6 cellular contexts compared by ENCODE assay signal in the genomic region with DNA sequence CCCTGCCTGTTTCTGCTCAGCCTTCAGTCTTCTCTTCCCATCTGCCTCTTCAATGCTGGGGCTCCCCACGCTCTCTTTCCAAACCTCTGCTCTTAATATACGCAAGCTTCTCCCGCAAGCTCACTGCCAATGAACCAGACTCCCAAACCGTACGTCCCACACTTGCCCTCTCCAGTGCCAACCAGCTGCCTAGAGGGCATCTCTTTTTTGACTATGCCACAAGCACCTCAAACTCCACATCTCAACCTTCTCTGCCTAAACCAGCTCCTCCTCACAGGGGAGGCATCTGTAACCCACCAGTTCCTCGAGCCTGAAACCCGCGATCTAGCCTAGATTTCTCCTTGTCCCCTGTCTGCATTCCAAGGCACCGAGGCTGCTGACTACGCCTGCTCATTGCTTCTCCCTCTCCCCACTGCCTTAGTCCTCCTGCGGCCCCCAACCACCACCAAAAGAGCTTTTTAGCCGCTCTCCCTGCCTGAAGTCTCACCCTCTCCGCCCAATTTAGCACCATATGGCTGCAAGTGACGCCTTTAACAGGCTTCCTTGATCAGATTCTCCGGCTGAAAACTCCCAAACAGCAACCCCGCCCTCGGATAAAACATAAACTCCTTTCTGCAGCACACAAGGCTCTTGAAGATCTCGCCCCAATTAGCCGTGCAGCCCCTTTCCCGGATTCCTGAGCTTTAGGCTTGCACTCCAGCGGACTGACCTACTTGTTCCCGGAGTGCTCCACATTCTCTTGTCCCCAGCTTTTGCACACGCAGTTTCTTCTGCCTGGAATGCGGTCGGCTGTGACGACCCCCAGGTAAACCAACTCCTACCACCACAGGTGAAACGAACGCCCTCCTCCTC. TPM values are rescaled to one million over a fixed set of nuclear protein-coding genes. Genes with fewer than 3 reads are reported as not detected.
A peak's percentile ranks its signal among the peaks of the same experiment; 100 is the strongest.
DNase-seq lines count a peak whose midpoint lies in the region; ATAC-seq and TF ChIP-seq lines count a peak whose summit lies in the region.

No MANE protein-coding gene starts in this region.

- intact Hi-C loops in activated CD4-positive, alpha-beta memory T cell treated with anti-CD3 and anti-CD28 coated beads for 36 hours (cut with micrococcal nuclease) = loop anchor here (10.0 kb wide), 2 partner anchors 136 to 166 kb away; partner anchors contain the start of genes DCTN5, PALB2 and PLK1

- H4K8ac ChIP-seq in H9 (replicated peaks; ENCODE audit: insufficient read length, low read depth, low read length) = no peak overlapping the region

- H3K4me1 Mint-ChIP-seq in H9 = peaks cover 37 to 39% of the 10 kb centered on the region in 2 experiments
- H3K4me1 Mint-ChIP-seq in activated CD4-positive, alpha-beta memory T cell treated with anti-CD3 and anti-CD28 coated beads for 36 hours (ENCODE audit: low read depth) = peaks cover 58% of the 10 kb centered on the region

- CTCF ChIA-PET in activated CD4-positive, alpha-beta memory T cell treated with anti-CD3 and anti-CD28 coated beads for 36 hours (lab: Charles Lee) = interaction anchor here (0.6 kb wide), 2 partner anchors 9 to 1160 kb away, joined by 3 read pairs; no protein-coding TSS in a partner anchor

- no peak overlapping the region for H2BK120ac ChIP-seq in H9 (ENCODE audit: low read depth, low read length, poor library complexity, severe bottlenecking)

- TF ChIP-seq RAD21 in liver (IDR thresholded peaks at IDR 0.05) = no peak

- H2BK15ac ChIP-seq in H9 (ENCODE audit: low read depth, low read length) = no peak overlapping the region

- H2BK5ac ChIP-seq in H9 (ENCODE audit: insufficient read length, low read length) = no peak overlapping the region

- no peak overlapping the region for H3T11ph ChIP-seq in H9 (ENCODE audit: low read length)

- no peak overlapping the region for H3K23ac ChIP-seq in H9 (ENCODE audit: insufficient read length, low read depth, low read length)

- H2BK12ac ChIP-seq in H9 (ENCODE audit: insufficient read length, low read depth, low read length) = no peak overlapping the region

- H2BK20ac ChIP-seq in H9 (ENCODE audit: low read depth, low read length, poor library complexity, severe bottlenecking) = no peak overlapping the region

- peak overlapping the region; percentile 65 for H3K9ac ChIP-seq in H9 (ENCODE audit: extremely low read depth, insufficient read length, low read length)
- H3K9ac ChIP-seq in liver (ENCODE audit: low read depth in 1 of 2, low read length in 2 of 2) = peak overlapping the region; percentile 43 to 81

- TF ChIP-seq CTCF in H9 (conservative IDR thresholded peaks at IDR 0.05) (no peak), liver (IDR thresholded peaks at IDR 0.05; ENCODE audit: low read depth, low read length, missing input control) (no peak)

- peaks cover 15% of the 10 kb centered on the region for H3K79me1 ChIP-seq in H9 (ENCODE audit: insufficient read depth, low read depth, low read length, poor library complexity, severe bottlenecking)

- no peaks in the 10 kb centered on the region for H3K9me3 ChIP-seq in H9 (ENCODE audit: control insufficient read depth, low read depth, low read length)
- no peaks in the 10 kb centered on the region for H3K9me3 ChIP-seq in liver (ENCODE audit: control insufficient read depth in 4 of 4, low read length in 3 of 4)

- H3K27ac Mint-ChIP-seq in H9 = peak overlapping the region; percentile 29 to 75 (median 63)
- H3K27ac Mint-ChIP-seq in activated CD4-positive, alpha-beta memory T cell treated with anti-CD3 and anti-CD28 coated beads for 36 hours = no peak overlapping the region

- H3K79me2 ChIP-seq in H9 (ENCODE audit: insufficient read depth, low read length) = peaks cover 41% of the 10 kb centered on the region; the same call in 1 of the 2 replicates

- POLR2A ChIA-PET in activated CD4-positive, alpha-beta memory T cell treated with anti-CD3 and anti-CD28 coated beads for 36 hours (lab: Charles Lee) = interaction anchor here (1.1 to 1.5 kb wide), 2 partner anchors 37 to 49 kb away, joined by 3 to 5 read pairs; partner anchors contain the start of genes EARS2 and UBFD1

- H3K27me3 Mint-ChIP-seq in H9 (ENCODE audit: low read depth) = no peaks in the 10 kb centered on the region
- no peaks in the 10 kb centered on the region for H3K27me3 Mint-ChIP-seq in activated CD4-positive, alpha-beta memory T cell treated with anti-CD3 and anti-CD28 coated beads for 36 hours

- no peak overlapping the region for H4K91ac ChIP-seq in H9 (ENCODE audit: insufficient read length, low read depth, low read length)

- H3K4me3 ChIP-seq in liver (ENCODE audit: low read depth in 1 of 3, low read length in 3 of 3) = peak overlapping the region; percentile 68 to 87 (median 77)

- no peak overlapping the region for H4K5ac ChIP-seq in H9 (ENCODE audit: insufficient read length, low read depth, low read length)

- H3K4me3 Mint-ChIP-seq in H9 = peak overlapping the region; percentile 86 to 88
- peak overlapping the region; percentile 84 for H3K4me3 Mint-ChIP-seq in activated CD4-positive, alpha-beta memory T cell treated with anti-CD3 and anti-CD28 coated beads for 36 hours

- peaks cover 0 to 7% of the 10 kb centered on the region in 2 experiments; a peak in 1 of 5 replicates for H3K9me3 Mint-ChIP-seq in H9
- H3K9me3 Mint-ChIP-seq in activated CD4-positive, alpha-beta memory T cell treated with anti-CD3 and anti-CD28 coated beads for 36 hours = no peaks in the 10 kb centered on the region

- no peak overlapping the region for H3K4ac ChIP-seq in H9 (ENCODE audit: low read depth, low read length)

- peak; percentile 43 for DNase-seq in H9
- no peak for DNase-seq in activated CD4-positive, alpha-beta memory T cell treated with anti-CD3 and anti-CD28 coated beads for 36 hours
- no peak for DNase-seq in UCSD-AML1 (lab: John Stamatoyannopoulos, UW; ENCODE audit: unreplicated experiment)
- DNase-seq in mesenteric fat pad (ENCODE audit: low spot score) = no peak

- H3K27ac ChIP-seq in H9 (ENCODE audit: insufficient read length, low read depth, low read length) = no peak overlapping the region
- H3K27ac ChIP-seq in liver (ENCODE audit: low read depth in 1 of 2, low read length in 2 of 2) = no peak overlapping the region

- H3K4me2 ChIP-seq in H9 (ENCODE audit: insufficient read depth, insufficient read length, low read length) = peak overlapping the region; percentile 98

- H2AK5ac ChIP-seq in H9 (ENCODE audit: insufficient read length, low read length) = no peak overlapping the region

- no peak overlapping the region for H3K18ac ChIP-seq in H9 (ENCODE audit: insufficient read length, low read depth, low read length)

- no CpG with 5 or more reads among the region's 28 CpGs for WGBS in H9 (ENCODE audit: extremely low coverage, insufficient read length, low lambda C conversion rate)
- WGBS in liver = 47% methylated on average over 28 of the region's 28 CpGs

- H3K27me3 ChIP-seq in H9 (ENCODE audit: insufficient read depth, low read length) (no peaks in the 10 kb centered on the region), liver (ENCODE audit: control insufficient read depth in 4 of 4, insufficient read depth in 4 of 4, low read length in 3 of 4) (no peaks in the 10 kb centered on the region)

- no peak overlapping the region for H2AFZ ChIP-seq in H9 (ENCODE audit: low read length)

- no peak for ATAC-seq in GM18873 (IDR thresholded peaks at IDR 0.05; ENCODE audit: low FRiP score, unreplicated experiment)

- H3K14ac ChIP-seq in H9 (ENCODE audit: insufficient read depth, low read length) = peak overlapping the region; percentile 23; the same call in 1 of the 2 replicates

- no peak overlapping the region for H3K56ac ChIP-seq in H9 (ENCODE audit: insufficient read length, low read depth, low read length)

- peaks cover 14% of the 10 kb centered on the region for H3K23me2 ChIP-seq in H9 (ENCODE audit: insufficient read length, low read depth, low read length, poor library complexity, severe bottlenecking)

- peaks cover 11 to 27% (median 22%) of the 10 kb centered on the region in 3 experiments; a peak in 6 of 7 replicates for H3K36me3 Mint-ChIP-seq in H9 (ENCODE audit: insufficient read depth in 1 of 3, low read depth in 3 of 3)
- H3K36me3 Mint-ChIP-seq in activated CD4-positive, alpha-beta memory T cell treated with anti-CD3 and anti-CD28 coated beads for 36 hours = peaks cover 14% of the 10 kb centered on the region

- no peaks in the 10 kb centered on the region for H4K20me1 ChIP-seq in H9 (ENCODE audit: control insufficient read depth, insufficient read depth, insufficient read length)

- peaks cover 0 to 2% (median 0%) of the 10 kb centered on the region in 4 donors for H3K36me3 ChIP-seq in liver (ENCODE audit: control insufficient read depth in 4 of 4, insufficient read depth in 3 of 4, low read depth in 1 of 4, low read length in 3 of 4)

- peaks cover 2% of the 10 kb centered on the region; the same call in 1 of the 2 replicates for H3K4me1 ChIP-seq in H9 (ENCODE audit: insufficient read depth, low read length)
- H3K4me1 ChIP-seq in liver (ENCODE audit: control insufficient read depth in 4 of 4, insufficient read depth in 4 of 4, low read length in 3 of 4) = peaks cover 9 to 19% (median 13%) of the 10 kb centered on the region in 4 donors

TF ChIP-seq in liver, 16 proteins besides CTCF, POLR2A, EP300 and RAD21:
- TF ChIP-seq YY1 (IDR thresholded peaks at IDR 0.05) (no peak), HNF4A (conservative IDR thresholded peaks at IDR 0.05) (no peak), SP1 (IDR thresholded peaks at IDR 0.05) (no peak)

RNA-seq across cellular contexts. Expression of gene GGA2, which starts 1.5 kb away (rescaled TPM):
- total RNA-seq in H9 (2021) (143 TPM in 2 replicates), liver (10 to 100 TPM; 21.0 to 23.9 TPM), mesenteric fat pad (65.7 TPM)
- total RNA-seq in activated CD4-positive, alpha-beta memory T cell treated with anti-CD3 and anti-CD28 coated beads for 36 hours = 10 to 100 TPM; 73.3 to 75.1 TPM
- 10 to 100 TPM in 1 of 2 donors, 1 to 10 TPM in 1; 8.4 to 11.1 TPM for polyA plus RNA-seq in liver

RNA-seq across cellular contexts. Expression of gene EARS2, which starts 48.3 kb away (rescaled TPM):
- total RNA-seq in H9 (2021) (50.1 and 51.9 TPM in 2 replicates), liver (10 to 100 TPM; 17.2 to 31.0 TPM), mesenteric fat pad (14.4 TPM)
- total RNA-seq in activated CD4-positive, alpha-beta memory T cell treated with anti-CD3 and anti-CD28 coated beads for 36 hours = 10 to 100 TPM; 21.6 to 23.6 TPM
- 10 to 100 TPM; 11.6 to 22.1 TPM for polyA plus RNA-seq in liver

RNA-seq across cellular contexts. Expression of gene UBFD1, which starts 48.7 kb away (rescaled TPM):
- 107 and 112 TPM in 2 replicates for total RNA-seq in H9 (2021)
- 10 to 100 TPM; 53.9 to 54.4 TPM for total RNA-seq in activated CD4-positive, alpha-beta memory T cell treated with anti-CD3 and anti-CD28 coated beads for 36 hours
- 10 to 100 TPM; 38.4 to 42.4 TPM for total RNA-seq in liver
- polyA plus RNA-seq in liver = 10 to 100 TPM in 1 of 2 donors, 1 to 10 TPM in 1; 9.2 to 12.8 TPM
- total RNA-seq in mesenteric fat pad = 48.1 TPM

RNA-seq across cellular contexts. Expression of gene COG7, which starts 55.8 kb away (rescaled TPM):
- total RNA-seq in H9 (2021) = 17.5 and 17.9 TPM in 2 replicates
- 10 to 100 TPM; 17.0 to 18.1 TPM for total RNA-seq in activated CD4-positive, alpha-beta memory T cell treated with anti-CD3 and anti-CD28 coated beads for 36 hours
- 10 to 100 TPM in 1 of 2 donors, 1 to 10 TPM in 1; 7.7 to 11.4 TPM for total RNA-seq in liver
- polyA plus RNA-seq in liver = 1 to 10 TPM; 5.1 to 5.6 TPM
- total RNA-seq in mesenteric fat pad = 20.4 TPM
